8 cellular contexts compared by ENCODE assay signal in the genomic region with DNA sequence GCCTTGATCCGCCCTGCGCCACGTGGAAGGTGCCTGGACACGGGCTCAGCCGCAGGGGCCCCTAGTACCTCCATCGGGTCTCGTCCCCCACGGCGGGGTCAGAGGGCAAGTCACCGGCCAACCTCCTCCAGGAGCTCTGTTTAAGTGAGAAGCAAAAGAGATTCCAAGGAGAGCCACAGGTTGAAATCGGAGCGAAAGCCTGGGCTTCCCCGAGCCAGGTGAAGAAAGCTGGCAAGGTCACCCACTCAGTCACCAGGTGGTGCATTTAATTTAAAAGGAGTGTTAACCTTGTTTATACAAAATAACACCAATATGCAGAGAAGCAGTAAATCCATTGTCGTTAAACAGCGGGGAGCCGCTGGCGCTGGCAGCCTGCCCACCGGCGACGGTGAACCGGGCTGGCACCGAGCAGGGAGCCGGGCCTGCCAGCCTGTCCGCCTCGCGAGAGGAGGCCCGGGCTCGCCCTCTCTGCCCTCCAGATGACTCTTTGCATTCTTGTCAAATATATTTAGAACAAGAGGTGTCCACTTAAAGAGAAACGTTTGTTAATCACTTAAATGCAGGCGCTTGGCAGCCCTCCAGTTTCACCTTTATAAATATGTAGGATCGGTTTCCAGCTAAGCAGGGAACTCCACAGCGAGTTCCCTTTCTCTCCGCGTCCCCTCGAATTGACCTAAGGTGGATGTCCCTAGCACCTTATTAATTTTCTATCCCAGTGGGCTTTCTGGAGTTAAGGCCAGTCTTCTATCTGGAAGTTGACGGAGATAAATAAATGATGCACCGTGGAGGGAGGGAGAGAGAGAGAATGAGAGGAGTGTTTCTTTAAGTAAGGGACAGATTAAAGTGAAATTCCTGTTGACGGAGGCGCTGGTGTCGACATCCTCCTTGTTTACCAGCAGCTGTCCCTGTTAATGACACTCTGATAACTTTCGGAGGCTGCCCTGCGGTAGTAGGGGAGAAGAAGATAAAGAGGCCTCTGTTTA.
DNase-seq lines count a peak whose midpoint lies in the region; ATAC-seq lines count a peak whose summit lies in the region.

No MANE protein-coding gene starts in this region.

- peak overlapping the region; percentile 7 to 50 for H3K4me3 ChIP-seq in muscle layer of colon (ENCODE audit: low read depth in 1 of 2, low read length in 2 of 2)

- peak; percentile 17 for DNase-seq in DMS53 (lab: John Stamatoyannopoulos, UW)
- DNase-seq in DMS53 treated with DMSO at 0.1 percent for 48 hours (lab: John Stamatoyannopoulos, UW; ENCODE audit: unreplicated experiment), result no peak
- DNase-seq in NCI-H526 treated with DMSO at 0.1 percent for 48 hours (lab: John Stamatoyannopoulos, UW), result peak; percentile 37
- no peak for DNase-seq in epithelial cell of prostate (ENCODE audit: low read depth, low spot score)
- no peak for DNase-seq in amniotic stem cell (lab: John Stamatoyannopoulos, UW)

- no peaks in the 10 kb centered on the region for H3K9me3 ChIP-seq in muscle layer of colon (ENCODE audit: low read length)

- ATAC-seq in HG02981 (IDR thresholded peaks at IDR 0.05; ENCODE audit: unreplicated experiment), result no peak
- no peak for ATAC-seq in GM18873 (IDR thresholded peaks at IDR 0.05; ENCODE audit: low FRiP score, unreplicated experiment)

- H3K27ac ChIP-seq in epithelial cell of prostate (peak overlapping the region; percentile 11), muscle layer of colon (ENCODE audit: low read depth, low read length) (no peak overlapping the region)

- no peaks in the 10 kb centered on the region for H3K27me3 ChIP-seq in muscle layer of colon (ENCODE audit: control insufficient read depth in 1 of 2, insufficient read depth in 2 of 2, low read length in 2 of 2)

- peak overlapping the region; percentile 12 for H3K9ac ChIP-seq in muscle layer of colon (ENCODE audit: low read length)

- peaks cover 14% of the 10 kb centered on the region for H3K4me1 ChIP-seq in muscle layer of colon (ENCODE audit: insufficient read depth, low read length)

- no peaks in the 10 kb centered on the region for H3K36me3 ChIP-seq in muscle layer of colon (ENCODE audit: insufficient read depth, low read length)

Comparison
In these comparisons a context has a peak if more than half of its experiments do, and no peak if none do; other contexts are left out.
1. DNase-seq: peak in DMS53 (single experiment) and NCI-H526 treated with DMSO at 0.1 percent for 48 hours (single experiment); none in DMS53 treated with DMSO at 0.1 percent for 48 hours (single experiment), epithelial cell of prostate (single experiment) and amniotic stem cell (single experiment).